36 cellular contexts compared by ENCODE assay signal in genomic region chr1:70231474-70231873, GRCh38.
"Had no signal": no experiment of that assay in that cellular context is flagged by ENCODE, and none has a peak within 500 bp of the region (broad histone marks: within the 10 kb centered on the region; RNA-seq: fewer than 3 reads in every experiment).

No MANE protein-coding gene starts in this region.

- H3K4me3 ChIP-seq: ascending aorta, cardiac muscle cell, Peyer's patch, SJSA1 had no signal

- H3K9me3 Mint-ChIP-seq: activated B cell treated with CpG ODN at 0.5 μM for 24 hours; activated CD4-positive, alpha-beta memory T cell treated with anti-CD3 and anti-CD28 coated beads for 36 hours; activated naive CD8-positive, alpha-beta T cell treated with anti-CD3 and anti-CD28 coated beads, Interleukin-2, amount 10 ng/mL, durations not matched to agents 7 days and 5 days; activated T-helper 1 cell treated with anti-CD3 and anti-CD28 coated beads, Interleukin-12 subunit alpha, Interleukin-12 subunit beta, Interleukin-2, Interleukin-4 antibody, amounts not matched to agents 30 ng/mL and 10 ng/mL and 1 ng/mL, durations not matched to agents 14 hours and 24 hours and 36 hours; central memory CD8-positive, alpha-beta T cell; T-cell had no signal

- H3K4me3 Mint-ChIP-seq: activated B cell treated with CpG ODN at 0.5 μM for 24 hours; activated CD4-positive, alpha-beta memory T cell treated with anti-CD3 and anti-CD28 coated beads for 36 hours; activated naive CD8-positive, alpha-beta T cell treated with anti-CD3 and anti-CD28 coated beads, Interleukin-2, amount 10 ng/mL, durations not matched to agents 7 days and 5 days; activated T-helper 1 cell treated with anti-CD3 and anti-CD28 coated beads, Interleukin-12 subunit alpha, Interleukin-12 subunit beta, Interleukin-2, Interleukin-4 antibody, amounts not matched to agents 30 ng/mL and 10 ng/mL and 1 ng/mL, durations not matched to agents 14 hours and 24 hours and 36 hours; central memory CD8-positive, alpha-beta T cell; T-cell had no signal

- H3K27me3 Mint-ChIP-seq: activated B cell treated with CpG ODN at 0.5 μM for 24 hours; activated CD4-positive, alpha-beta memory T cell treated with anti-CD3 and anti-CD28 coated beads for 36 hours; activated naive CD8-positive, alpha-beta T cell treated with anti-CD3 and anti-CD28 coated beads, Interleukin-2, amount 10 ng/mL, durations not matched to agents 7 days and 5 days; central memory CD8-positive, alpha-beta T cell; T-cell had no signal

- H3K27ac Mint-ChIP-seq: activated B cell treated with CpG ODN at 0.5 μM for 24 hours; activated CD4-positive, alpha-beta memory T cell treated with anti-CD3 and anti-CD28 coated beads for 36 hours; activated naive CD8-positive, alpha-beta T cell treated with anti-CD3 and anti-CD28 coated beads, Interleukin-2, amount 10 ng/mL, durations not matched to agents 7 days and 5 days; activated T-helper 1 cell treated with anti-CD3 and anti-CD28 coated beads, Interleukin-12 subunit alpha, Interleukin-12 subunit beta, Interleukin-2, Interleukin-4 antibody, amounts not matched to agents 30 ng/mL and 10 ng/mL and 1 ng/mL, durations not matched to agents 14 hours and 24 hours and 36 hours; T-cell had no signal

- H3K27ac ChIP-seq: ascending aorta, cardiac muscle cell, Peyer's patch, SJSA1, VCaP had no signal

- H3K27me3 ChIP-seq: ascending aorta, cardiac muscle cell, Peyer's patch, SJSA1 had no signal

- DNase-seq: activated B cell treated with CpG ODN at 0.5 μM for 24 hours; activated CD4-positive, alpha-beta memory T cell treated with anti-CD3 and anti-CD28 coated beads for 36 hours; activated CD4-positive, alpha-beta T cell treated with anti-CD3 and anti-CD28 coated beads for 4 hours; activated CD4-positive, alpha-beta T cell treated with anti-CD3 and anti-CD28 coated beads, Interleukin-2, amount 50 U/mL, for 1 hour; activated CD4-positive, CD25-positive, alpha-beta regulatory T cell treated with anti-CD3 and anti-CD28 coated beads, Interleukin-2, amount 50 U/mL, for 72 hours; activated effector memory CD4-positive, alpha-beta T cell treated with Interleukin-2 at 50 U/mL for 16 hours; activated naive CD4-positive, alpha-beta T cell treated with anti-CD3 and anti-CD28 coated beads, Interleukin-2, amount 50 U/mL, for 16 hours; activated naive CD8-positive, alpha-beta T cell treated with anti-CD3 and anti-CD28 coated beads, Interleukin-2, amount 10 ng/mL, durations not matched to agents 7 days and 5 days; activated T-cell treated with anti-CD3 and anti-CD28 coated beads, Interleukin-2, amount 50 U/mL, for 1 hour; amygdala; MM.1S; NCI-H1092 treated with DMSO at 0.1 percent for 48 hours; NCI-H1417; NCI-H146; NCI-H187; NCI-H2029 treated with DMSO at 0.1 percent for 48 hours; NCI-H2107; NCI-H2171; NCI-H510A; NCI-H526; NCI-H748 treated with DMSO at 0.1 percent for 48 hours; NK-92 treated with Interleukin-12 subunit alpha and Interleukin-12 subunit beta, amount 100 ng/mL, for 24 hours; PC-3; Peyer's patch; RPMI8226; SHP77 treated with DMSO at 0.1 percent for 48 hours; T-cell; T-helper 2 cell; T-helper 9 cell had no signal

- H3K9me3 ChIP-seq: ascending aorta, Peyer's patch, SJSA1 had no signal

- ATAC-seq: PC-3, SK-N-SH treated with all-trans-retinoic acid at 6 μM for 48 hours, T-cell had no signal

- H3K4me1 ChIP-seq: SJSA1 had no signal
